In the genomic region with DNA sequence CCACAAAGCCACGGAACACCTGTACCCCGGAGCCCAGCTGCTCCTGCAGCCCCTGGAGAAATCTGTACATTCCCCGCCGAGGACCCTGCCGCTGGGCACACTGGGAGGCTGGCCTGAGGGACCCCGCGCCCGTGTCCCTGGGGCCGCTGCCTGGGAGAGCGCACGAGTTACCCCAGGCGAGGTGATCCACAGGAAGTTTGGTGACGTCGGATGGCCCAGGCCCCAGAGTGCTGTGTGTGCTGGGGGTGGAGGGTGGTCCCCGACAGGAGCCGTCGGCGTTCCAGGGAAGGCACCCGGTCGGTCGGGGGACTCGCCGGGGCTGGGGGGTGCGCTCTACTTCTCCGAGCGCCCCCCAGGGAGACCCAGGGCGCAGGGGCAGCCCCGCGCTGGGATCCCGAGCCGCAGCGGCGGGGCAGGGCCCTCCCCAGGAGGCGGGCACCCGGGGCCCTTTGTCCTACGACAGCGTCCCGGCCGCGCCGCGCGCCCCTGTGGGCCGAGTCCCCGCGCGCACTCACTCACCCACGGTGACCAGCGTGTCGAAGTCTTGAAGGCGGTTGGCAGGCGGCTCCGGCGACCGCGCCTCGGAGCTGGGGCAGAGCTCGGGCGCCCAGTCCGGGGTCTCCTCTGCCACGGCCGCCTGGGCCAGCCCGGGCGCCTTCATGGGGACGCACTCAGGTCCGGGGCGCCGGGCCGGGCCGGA, we compare ENCODE assay signal across 8 cellular contexts.
DNase-seq lines count a peak whose midpoint lies in the region; ATAC-seq, FAIRE-seq and TF ChIP-seq lines count a peak whose summit lies in the region.
"Not testable (repeated sequence)": the region's sequence is repeated elsewhere in the genome, so short reads cannot be mapped to it uniquely, and the experiment has no call there.

No MANE protein-coding gene starts in this region.

- not testable (repeated sequence) for TF ChIP-seq CTCF in activated CD8-positive, alpha-beta T cell treated with anti-CD3 and anti-CD28 coated beads for 36 hours (IDR thresholded peaks at IDR 0.05); bronchial epithelial cell (IDR thresholded peaks at IDR 0.05; ENCODE audit: insufficient read depth, low read length, severe bottlenecking); left lung (IDR thresholded peaks at IDR 0.05)

- not testable (repeated sequence) for H3K27me3 ChIP-seq in bronchial epithelial cell (ENCODE audit: control insufficient read depth, insufficient read depth, low read length); left lung

- peak; percentile 11 for DNase-seq in NCI-H2227 (lab: John Stamatoyannopoulos, UW; ENCODE audit: unreplicated experiment)
- DNase-seq in activated CD8-positive, alpha-beta T cell treated with anti-CD3 and anti-CD28 coated beads for 36 hours = peak; percentile 44
- not testable (repeated sequence) for DNase-seq in bronchial epithelial cell (ENCODE audit: low read depth)
- peak in 1 of 2 donors; percentile 67 for DNase-seq in left lung
- peak; percentile 2 for DNase-seq in stimulated activated CD4-positive, alpha-beta T cell treated with anti-CD3 and anti-CD28 coated beads, Interleukin-4, amount 100 ng/mL, for 1 hour

- not testable (repeated sequence) for H3K27ac ChIP-seq in left lung

- not testable (repeated sequence) for H3K4me1 ChIP-seq in left lung

- H3K4me1 Mint-ChIP-seq in activated CD8-positive, alpha-beta T cell treated with anti-CD3 and anti-CD28 coated beads for 36 hours (ENCODE audit: low read depth) = not testable (repeated sequence)

- not testable (repeated sequence) for H3K9me3 ChIP-seq in left lung

- POLR2A ChIA-PET in activated CD8-positive, alpha-beta T cell treated with anti-CD3 and anti-CD28 coated beads for 36 hours (lab: Charles Lee) = not testable (repeated sequence)

- not testable (repeated sequence) for H3K36me3 Mint-ChIP-seq in activated CD8-positive, alpha-beta T cell treated with anti-CD3 and anti-CD28 coated beads for 36 hours (ENCODE audit: low read depth)

- peak; percentile 86 for ATAC-seq in GM21515 (IDR thresholded peaks at IDR 0.05; ENCODE audit: unreplicated experiment)
- ATAC-seq in HG03097 (IDR thresholded peaks at IDR 0.05; ENCODE audit: low FRiP score, unreplicated experiment) = peak; percentile 59
- ATAC-seq in activated CD8-positive, alpha-beta T cell treated with anti-CD3 and anti-CD28 coated beads for 36 hours = peak; percentile 71
- peak; percentile 79 for ATAC-seq in left lung

- H3K4me3 ChIP-seq in GM08714 (ENCODE audit: low read length) (peak overlapping the region; percentile 39; the same call in 1 of the 2 replicates), bronchial epithelial cell (ENCODE audit: low read depth, low read length) (peak overlapping the region; percentile 46), left lung (peak overlapping the region in 1 of 2 donors; percentile 47)

- not testable (repeated sequence) for H3K9me3 Mint-ChIP-seq in activated CD8-positive, alpha-beta T cell treated with anti-CD3 and anti-CD28 coated beads for 36 hours

- peak overlapping the region; percentile 56 for H3K4me3 Mint-ChIP-seq in activated CD8-positive, alpha-beta T cell treated with anti-CD3 and anti-CD28 coated beads for 36 hours

- H3K27ac Mint-ChIP-seq in activated CD8-positive, alpha-beta T cell treated with anti-CD3 and anti-CD28 coated beads for 36 hours = not testable (repeated sequence)

- not testable (repeated sequence) for FAIRE-seq in bronchial epithelial cell (lab: Jason Lieb, UNC)

- CTCF ChIA-PET in activated CD8-positive, alpha-beta T cell treated with anti-CD3 and anti-CD28 coated beads for 36 hours (lab: Charles Lee) = not testable (repeated sequence)

- intact Hi-C loops in activated CD8-positive, alpha-beta T cell treated with anti-CD3 and anti-CD28 coated beads for 36 hours (cut with micrococcal nuclease); left lung (cut with DNase I): not testable (repeated sequence)

- H3K36me3 ChIP-seq in bronchial epithelial cell (ENCODE audit: control insufficient read depth, insufficient read depth, low read length); left lung: not testable (repeated sequence)

- H3K27me3 Mint-ChIP-seq in activated CD8-positive, alpha-beta T cell treated with anti-CD3 and anti-CD28 coated beads for 36 hours = not testable (repeated sequence)
